ENCODE assay signal across 8 cellular contexts in genomic region chr3:196739671-196740475, GRCh38. TPM values are rescaled to one million over a fixed set of nuclear protein-coding genes. Genes with fewer than 3 reads are reported as not detected.
DNase-seq lines count a peak whose midpoint lies in the region; ATAC-seq, FAIRE-seq and TF ChIP-seq lines count a peak whose summit lies in the region.

Gene PAK2 (plus strand): TSS chr3:196739857. CDS start chr3:196782647, 42,790 bp downstream.

- CTCF ChIA-PET in AG04450 (lab: Charles Lee): interaction anchor here (0.6 kb wide), 1 partner anchor 125 kb away, joined by 3 read pairs; no protein-coding TSS in a partner anchor
- CTCF ChIA-PET in activated B cell treated with CpG ODN at 0.5 μM for 24 hours (lab: Charles Lee): interaction anchor here (1.1 to 1.4 kb wide), 2 partner anchors 130 to 202 kb away, joined by 3 to 5 read pairs; no protein-coding TSS in a partner anchor

- peaks cover 7% of the 10 kb centered on the region; the same call in 1 of the 2 replicates for H3K4me1 ChIP-seq in iPS-20b (ENCODE audit: insufficient read depth, low read length)

- no peak for FAIRE-seq in bronchial epithelial cell (lab: Jason Lieb, UNC)

- no peaks in the 10 kb centered on the region for H3K36me3 ChIP-seq in bronchial epithelial cell (ENCODE audit: control insufficient read depth, insufficient read depth, low read length)
- H3K36me3 ChIP-seq in iPS-20b (ENCODE audit: insufficient read depth, low read depth, low read length): no peaks in the 10 kb centered on the region

- H3K4me3 ChIP-seq in AG04450 (ENCODE audit: low read depth, low read length) (peak within 1 kb of the TSS; percentile 81), bronchial epithelial cell (ENCODE audit: low read depth, low read length) (peak within 1 kb of the TSS; percentile 65), iPS-20b (ENCODE audit: low read length) (peak within 1 kb of the TSS; percentile 98), skin epidermis (peak within 1 kb of the TSS; percentile 67 to 98 (median 86))

- H3K9me3 Mint-ChIP-seq in activated B cell treated with CpG ODN at 0.5 μM for 24 hours: no peaks in the 10 kb centered on the region

- H3K4me3 Mint-ChIP-seq in activated B cell treated with CpG ODN at 0.5 μM for 24 hours: peak within 1 kb of the TSS; percentile 100

- POLR2A ChIA-PET in AG04450 (lab: Yijun Ruan, JAX) (interaction anchor here (0.6 to 2.6 kb wide), 6 partner anchors 27 to 202 kb away, joined by 3 to 12 read pairs (median 4); partner anchors contain the start of genes CEP19, NCBP2, PIGX and SENP5), activated B cell treated with CpG ODN at 0.5 μM for 24 hours (lab: Charles Lee) (interaction anchor here (0.5 to 2.7 kb wide), 34 partner anchors 9 to 832 kb away, joined by 3 to 44 read pairs (median 4); partner anchors contain the start of genes CEP19, DLG1, FBXO45 and MELTF)

- intact Hi-C loops in activated B cell treated with CpG ODN at 0.5 μM for 24 hours (cut with micrococcal nuclease): loop anchor here (1.0 to 5.0 kb wide), 9 partner anchors 9 to 237 kb away; partner anchors contain the start of genes CEP19, FBXO45, NCBP2 and PIGX

- TF ChIP-seq CTCF in AG04450 (IDR thresholded peaks at IDR 0.05; ENCODE audit: low read depth, low read length) (no peak), activated B cell treated with CpG ODN at 0.5 μM for 24 hours (IDR thresholded peaks at IDR 0.05) (no peak), bronchial epithelial cell (IDR thresholded peaks at IDR 0.05; ENCODE audit: insufficient read depth, low read length, severe bottlenecking) (no peak)

- peak; percentile 54 for DNase-seq in AG04450 (ENCODE audit: low read depth, low spot score)
- DNase-seq in NCI-H345 treated with DMSO at 0.1 percent for 48 hours (lab: John Stamatoyannopoulos, UW; ENCODE audit: unreplicated experiment): peak; percentile 90
- peak; percentile 86 for DNase-seq in activated B cell treated with CpG ODN at 0.5 μM for 24 hours
- DNase-seq in bronchial epithelial cell (ENCODE audit: low read depth): peak; percentile 64

- peak within 1 kb of the TSS; percentile 94 for H3K9ac ChIP-seq in iPS-20b (ENCODE audit: low read depth, low read length)

- H3K27ac ChIP-seq in AG04450 (ENCODE audit: low read depth, low read length): peak within 1 kb of the TSS; percentile 59
- H3K27ac ChIP-seq in iPS-20b (ENCODE audit: low read length): peak within 1 kb of the TSS; percentile 79
- H3K27ac ChIP-seq in skin epidermis: peak within 1 kb of the TSS; percentile 92 to 100 (median 98)

- H3K36me3 Mint-ChIP-seq in activated B cell treated with CpG ODN at 0.5 μM for 24 hours (ENCODE audit: low read depth): peaks cover 16% of the 10 kb centered on the region

- no peaks in the 10 kb centered on the region for H3K27me3 Mint-ChIP-seq in activated B cell treated with CpG ODN at 0.5 μM for 24 hours

- H3K9me3 ChIP-seq in AG04450 (ENCODE audit: control insufficient read depth, insufficient read depth, low read length): no peaks in the 10 kb centered on the region; the same call in 1 of the 2 replicates
- no peaks in the 10 kb centered on the region for H3K9me3 ChIP-seq in iPS-20b (ENCODE audit: insufficient read depth, low read depth, low read length)

- peaks cover 33% of the 10 kb centered on the region for H3K4me1 Mint-ChIP-seq in activated B cell treated with CpG ODN at 0.5 μM for 24 hours

- peak within 1 kb of the TSS; percentile 99 for H3K27ac Mint-ChIP-seq in activated B cell treated with CpG ODN at 0.5 μM for 24 hours

- no peaks in the 10 kb centered on the region for H3K27me3 ChIP-seq in AG04450 (ENCODE audit: control insufficient read depth, insufficient read depth, low read length)
- no peaks in the 10 kb centered on the region for H3K27me3 ChIP-seq in bronchial epithelial cell (ENCODE audit: control insufficient read depth, insufficient read depth, low read length)
- H3K27me3 ChIP-seq in iPS-20b (ENCODE audit: insufficient read depth, low read length): no peaks in the 10 kb centered on the region

- ATAC-seq in GM19023 (IDR thresholded peaks at IDR 0.05; ENCODE audit: unreplicated experiment) (peak; percentile 85), HG03196 (IDR thresholded peaks at IDR 0.05; ENCODE audit: unreplicated experiment) (peak; percentile 91), activated B cell treated with CpG ODN at 0.5 μM for 24 hours (ENCODE audit: low read depth) (peak; percentile 92)

RNA-seq across cellular contexts. Expression of gene PAK2, which starts in this region (rescaled TPM):
- polyA plus RNA-seq in AG04450 (2011; rRNA removed): 51.0 and 52.2 TPM in 2 replicates
- polyA minus RNA-seq in AG04450 (2011; rRNA and poly(A)+ RNA removed): 99.2 and 99.8 TPM in 2 replicates
- total RNA-seq in activated B cell treated with CpG ODN at 0.5 μM for 24 hours: 73.7 and 87.1 TPM in 2 replicates
- 36.2 and 36.9 TPM in 2 replicates for total RNA-seq in bronchial epithelial cell

Comparison
In these comparisons a context has a peak if more than half of its experiments do, and no peak if none do; other contexts are left out.
1. Peak in every context shown above with its lines: DNase-seq, ATAC-seq, H3K4me3 ChIP-seq and H3K27ac ChIP-seq.